ENCODE assay signal across 8 cellular contexts in the genomic region with DNA sequence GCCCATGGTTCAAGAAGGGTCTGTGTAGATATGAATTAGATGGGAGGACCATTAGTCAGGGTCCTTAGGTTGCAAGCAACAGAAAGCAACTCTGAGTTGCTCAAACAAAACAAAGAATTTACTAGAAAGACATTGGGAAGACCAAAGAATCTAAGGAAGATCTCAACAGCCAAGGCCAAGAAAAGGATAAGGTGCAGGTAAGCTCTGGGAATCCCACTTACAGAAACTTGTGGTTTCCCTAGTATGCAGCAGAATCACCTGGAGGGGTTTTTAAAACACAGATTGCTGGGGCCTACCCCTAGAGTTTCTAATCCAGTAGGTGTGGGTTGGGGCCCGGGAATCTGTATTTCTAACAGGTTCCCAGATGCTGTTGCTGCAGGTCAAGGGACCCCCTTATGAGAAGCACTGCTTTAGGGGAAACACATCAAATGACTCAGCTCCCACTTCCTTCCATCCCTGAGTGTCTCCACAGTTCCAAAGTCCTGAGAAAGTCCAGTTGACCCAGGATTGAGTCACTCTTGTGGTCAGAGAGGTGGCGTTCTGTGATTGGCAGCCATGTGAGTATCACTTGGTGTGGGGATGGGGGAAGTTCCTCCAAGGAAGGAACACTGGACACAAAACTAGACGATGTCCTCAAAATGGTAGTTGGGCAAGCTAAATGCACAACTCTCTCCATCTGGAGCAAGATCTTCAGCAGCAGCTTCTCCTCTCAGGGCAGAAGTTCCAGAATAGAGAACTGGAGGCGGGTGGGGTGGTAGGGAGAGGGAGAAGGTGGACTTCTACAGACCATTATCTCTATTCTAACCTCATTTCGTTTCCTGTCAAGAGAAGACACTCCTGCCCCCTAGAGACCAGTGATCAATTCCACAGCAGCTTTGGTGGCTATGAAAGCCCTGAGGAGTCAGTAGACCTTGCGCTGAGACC. TPM values are rescaled to one million over a fixed set of nuclear protein-coding genes. Genes with fewer than 3 reads are reported as not detected.
DNase-seq lines count a peak whose midpoint lies in the region; ATAC-seq and TF ChIP-seq lines count a peak whose summit lies in the region.

No MANE protein-coding gene starts in this region.

- peaks cover 25% of the 10 kb centered on the region for H3K4me1 Mint-ChIP-seq in T-helper 1 cell treated with Interleukin-12 subunit alpha and Interleukin-12 subunit beta and Interleukin-4 antibody, amounts not matched to agents 30 μg/mL and 1 μg/mL, for 36 hours (ENCODE audit: low read depth)
- H3K4me1 Mint-ChIP-seq in activated T-cell treated with anti-CD3 and anti-CD28 coated beads, Interleukin-2, amount 50 U/mL, for 24 hours (ENCODE audit: low read depth): peaks cover 25% of the 10 kb centered on the region

- intact Hi-C loops in tibial artery (cut with DNase I; ENCODE audit: low total_unique reads): no loop called here

- TF ChIP-seq EP300 in gastroesophageal sphincter (IDR thresholded peaks at IDR 0.05): no peak

- no peak overlapping the region for H3K27ac ChIP-seq in gastroesophageal sphincter
- H3K27ac ChIP-seq in tibial artery: no peak overlapping the region

- no peak for TF ChIP-seq POLR2A in gastroesophageal sphincter (IDR thresholded peaks at IDR 0.05)

- WGBS in gastroesophageal sphincter (ENCODE audit: low coverage in 1 of 2), 2 donors: 63 to 82% methylated on average over 3 to 6 of the region's 6 CpGs

- H3K36me3 ChIP-seq in gastroesophageal sphincter (no peaks in the 10 kb centered on the region), tibial artery (no peaks in the 10 kb centered on the region)

- H3K4me1 ChIP-seq in gastroesophageal sphincter (no peaks in the 10 kb centered on the region), tibial artery (no peaks in the 10 kb centered on the region)

- TF ChIP-seq CTCF in gastroesophageal sphincter (IDR thresholded peaks at IDR 0.05) (no peak), tibial artery (IDR thresholded peaks at IDR 0.05) (no peak)

- no peak overlapping the region for H3K4me3 Mint-ChIP-seq in T-helper 1 cell treated with Interleukin-12 subunit alpha and Interleukin-12 subunit beta and Interleukin-4 antibody, amounts not matched to agents 30 μg/mL and 1 μg/mL, for 36 hours
- no peak overlapping the region for H3K4me3 Mint-ChIP-seq in activated T-cell treated with anti-CD3 and anti-CD28 coated beads, Interleukin-2, amount 50 U/mL, for 24 hours

- no peaks in the 10 kb centered on the region for H3K9me3 Mint-ChIP-seq in T-helper 1 cell treated with Interleukin-12 subunit alpha and Interleukin-12 subunit beta and Interleukin-4 antibody, amounts not matched to agents 30 μg/mL and 1 μg/mL, for 36 hours
- no peaks in the 10 kb centered on the region for H3K9me3 Mint-ChIP-seq in activated T-cell treated with anti-CD3 and anti-CD28 coated beads, Interleukin-2, amount 50 U/mL, for 24 hours

- H3K27me3 ChIP-seq in gastroesophageal sphincter (no peaks in the 10 kb centered on the region), tibial artery (no peaks in the 10 kb centered on the region)

- H3K27ac Mint-ChIP-seq in T-helper 1 cell treated with Interleukin-12 subunit alpha and Interleukin-12 subunit beta and Interleukin-4 antibody, amounts not matched to agents 30 μg/mL and 1 μg/mL, for 36 hours: peak overlapping the region; percentile 15
- H3K27ac Mint-ChIP-seq in activated T-cell treated with anti-CD3 and anti-CD28 coated beads, Interleukin-2, amount 50 U/mL, for 24 hours: no peak overlapping the region

- H3K9me3 ChIP-seq in gastroesophageal sphincter (no peaks in the 10 kb centered on the region), tibial artery (no peaks in the 10 kb centered on the region)

- DNase-seq in T-helper 1 cell (no peak), RKO (ENCODE audit: low spot score) (peak; percentile 81), tibial artery (peak; percentile 55 to 61)
- DNase-seq in activated T-cell treated with anti-CD3 and anti-CD28 coated beads, Interleukin-2, amount 50 U/mL, for 24 hours: no peak

- ATAC-seq in gastroesophageal sphincter (peak; percentile 50), GM21423 (IDR thresholded peaks at IDR 0.05; ENCODE audit: unreplicated experiment) (no peak), HG03460 (IDR thresholded peaks at IDR 0.05; ENCODE audit: unreplicated experiment) (no peak)

- H3K27me3 Mint-ChIP-seq in T-helper 1 cell treated with Interleukin-12 subunit alpha and Interleukin-12 subunit beta and Interleukin-4 antibody, amounts not matched to agents 30 μg/mL and 1 μg/mL, for 36 hours (ENCODE audit: low read depth): peaks cover 7% of the 10 kb centered on the region
- no peaks in the 10 kb centered on the region for H3K27me3 Mint-ChIP-seq in activated T-cell treated with anti-CD3 and anti-CD28 coated beads, Interleukin-2, amount 50 U/mL, for 24 hours

- H3K4me3 ChIP-seq in gastroesophageal sphincter (no peak overlapping the region), tibial artery (no peak overlapping the region)

- peaks cover 5% of the 10 kb centered on the region for H3K36me3 Mint-ChIP-seq in T-helper 1 cell treated with Interleukin-12 subunit alpha and Interleukin-12 subunit beta and Interleukin-4 antibody, amounts not matched to agents 30 μg/mL and 1 μg/mL, for 36 hours (ENCODE audit: low read depth)
- H3K36me3 Mint-ChIP-seq in activated T-cell treated with anti-CD3 and anti-CD28 coated beads, Interleukin-2, amount 50 U/mL, for 24 hours (ENCODE audit: low read depth): no peaks in the 10 kb centered on the region

RNA-seq across cellular contexts. Expression of gene EYA3, which starts 24.2 kb away (rescaled TPM):
- total RNA-seq in gastroesophageal sphincter: 10 to 100 TPM in 1 of 4 donors, 1 to 10 TPM in 3; 8.4 to 14.5 (median 9.6) TPM

Comparison
In these comparisons a context has a peak if more than half of its experiments do, and no peak if none do; other contexts are left out.
1. DNase-seq: peak in RKO (single experiment) and tibial artery (2 of 2); none in T-helper 1 cell (0 of 5) and activated T-cell treated with anti-CD3 and anti-CD28 coated beads, Interleukin-2, amount 50 U/mL, for 24 hours (single experiment).